ENCODE assay signal across 20 cellular contexts in the genomic region with DNA sequence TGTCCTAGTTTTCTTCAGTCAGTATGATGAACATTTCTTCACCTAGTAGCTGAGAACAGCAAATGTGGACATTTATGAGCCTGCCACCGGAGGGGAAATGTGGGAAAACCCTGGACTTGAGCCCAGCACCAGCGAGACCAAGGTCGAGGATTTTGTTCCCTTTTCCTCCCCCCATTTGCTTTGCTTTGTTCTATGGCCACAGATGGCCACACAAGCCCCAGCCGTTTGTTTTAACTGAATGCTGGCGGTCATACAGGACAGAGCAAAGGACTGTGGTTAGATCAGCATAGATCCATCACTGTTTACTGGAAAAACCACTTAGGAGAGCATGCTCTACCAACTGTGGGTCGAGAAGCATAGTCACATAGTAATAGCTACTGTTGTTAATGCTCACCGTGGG. TPM values are rescaled to one million over a fixed set of nuclear protein-coding genes. Genes with fewer than 3 reads are reported as not detected.
DNase-seq lines count a peak whose midpoint lies in the region; ATAC-seq, FAIRE-seq and TF ChIP-seq lines count a peak whose summit lies in the region.
"Had no signal": no experiment of that assay in that cellular context is flagged by ENCODE, and none has a peak within 500 bp of the region (broad histone marks: within the 10 kb centered on the region; RNA-seq: fewer than 3 reads in every experiment).

No MANE protein-coding gene starts in this region.

- TF ChIP-seq EP300 in esophagus muscularis mucosa (IDR thresholded peaks at IDR 0.05): no peak

- FAIRE-seq in D721Med (lab: Jason Lieb, UNC): no peak
- FAIRE-seq: G401.6, H54 had no signal

- peaks cover 2% of the 10 kb centered on the region in 2 donors for H3K4me1 Mint-ChIP-seq in effector memory CD8-positive, alpha-beta T cell (ENCODE audit: low read depth in 2 of 2)
- H3K4me1 Mint-ChIP-seq: activated CD4-positive, alpha-beta T cell treated with anti-CD3 and anti-CD28 coated beads for 36 hours had no signal

- no peak for DNase-seq in WERI-Rb-1
- peak in 31 of 51 donors; percentile 10 to 85 (median 45) for DNase-seq in hypothalamus (lab: John Stamatoyannopoulos, UW)
- peak; percentile 55 for DNase-seq in occipital lobe (lab: John Stamatoyannopoulos, UW)
- no peak for DNase-seq in D721Med (ENCODE audit: insufficient read length, low spot score)
- DNase-seq in esophagus muscularis mucosa (ENCODE audit: extremely low spot score): no peak
- no peak for DNase-seq in effector memory CD8-positive, alpha-beta T cell
- DNase-seq: activated CD4-positive, alpha-beta T cell treated with anti-CD3 and anti-CD28 coated beads for 36 hours; activated CD8-positive, alpha-beta memory T cell treated with anti-CD3 and anti-CD28 coated beads, Interleukin-2, amount 50 U/mL, for 48 hours; activated naive CD4-positive, alpha-beta T cell treated with anti-CD3 and anti-CD28 coated beads, Interleukin-2, amount 50 U/mL, for 16 hours; left lung; NCI-H146; NCI-H446; T1000 had no signal

- H3K27me3 Mint-ChIP-seq in effector memory CD8-positive, alpha-beta T cell: no peaks in the 10 kb centered on the region
- H3K27me3 Mint-ChIP-seq: activated CD4-positive, alpha-beta T cell treated with anti-CD3 and anti-CD28 coated beads for 36 hours; central memory CD8-positive, alpha-beta T cell; natural killer cell treated with Interleukin-12 subunit alpha and Interleukin-12 subunit beta and Interleukin-15 and Interleukin-18, amount 100 ng/mL, for 72 hours had no signal

- H3K9me3 ChIP-seq in DOHH2 (ENCODE audit: control insufficient read depth, insufficient read depth, low read length) (no peaks in the 10 kb centered on the region), WERI-Rb-1 (ENCODE audit: severe bottlenecking) (no peaks in the 10 kb centered on the region), esophagus muscularis mucosa (no peaks in the 10 kb centered on the region)
- H3K9me3 ChIP-seq: left lung had no signal

- H3F3A ChIP-seq in DOHH2 (ENCODE audit: control insufficient read depth, insufficient read depth): peaks cover 10% of the 10 kb centered on the region

- no peaks in the 10 kb centered on the region; the same call in 1 of the 2 replicates for H4K20me1 ChIP-seq in DOHH2 (ENCODE audit: control insufficient read depth, insufficient read depth, low read depth, low read length)

- H3K36me3 Mint-ChIP-seq in effector memory CD8-positive, alpha-beta T cell (ENCODE audit: insufficient read depth): peaks cover 81% of the 10 kb centered on the region

- WGBS in esophagus muscularis mucosa: 46% methylated on average over 7 of the region's 7 CpGs

- intact Hi-C loops in esophagus muscularis mucosa (cut with DNase I): no loop called here

- H3K4me1 ChIP-seq in DOHH2 (ENCODE audit: control insufficient read depth, low read length) (peaks cover 28% of the 10 kb centered on the region), esophagus muscularis mucosa (peaks cover 0 to under 1% (median 0%) of the 10 kb centered on the region in 4 donors)
- H3K4me1 ChIP-seq: left lung had no signal

- ATAC-seq in GM21825 (IDR thresholded peaks at IDR 0.05; ENCODE audit: unreplicated experiment): no peak
- ATAC-seq in effector memory CD8-positive, alpha-beta T cell (replicated peaks): no peak
- ATAC-seq: activated CD4-positive, alpha-beta T cell treated with anti-CD3 and anti-CD28 coated beads for 36 hours; natural killer cell treated with Interleukin-12 subunit alpha and Interleukin-12 subunit beta and Interleukin-15 and Interleukin-18, amount 100 ng/mL, for 72 hours had no signal

- H3K27ac ChIP-seq in DOHH2 (ENCODE audit: low read depth, low read length) (no peak overlapping the region), WERI-Rb-1 (peak overlapping the region; percentile 47), esophagus muscularis mucosa (replicated peaks in 1 of 4) (no peak overlapping the region)
- H3K27ac ChIP-seq: left lung had no signal

- H3K27ac Mint-ChIP-seq in effector memory CD8-positive, alpha-beta T cell: no peak overlapping the region
- H3K27ac Mint-ChIP-seq: activated CD4-positive, alpha-beta T cell treated with anti-CD3 and anti-CD28 coated beads for 36 hours; natural killer cell treated with Interleukin-12 subunit alpha and Interleukin-12 subunit beta and Interleukin-15 and Interleukin-18, amount 100 ng/mL, for 72 hours had no signal

- H3K4me2 ChIP-seq in DOHH2 (ENCODE audit: low read length): peak overlapping the region; percentile 31; the same call in 1 of the 2 replicates

- no peak overlapping the region for H3K4me3 Mint-ChIP-seq in effector memory CD8-positive, alpha-beta T cell
- H3K4me3 Mint-ChIP-seq: activated CD4-positive, alpha-beta T cell treated with anti-CD3 and anti-CD28 coated beads for 36 hours; central memory CD8-positive, alpha-beta T cell; natural killer cell treated with Interleukin-12 subunit alpha and Interleukin-12 subunit beta and Interleukin-15 and Interleukin-18, amount 100 ng/mL, for 72 hours had no signal

- H3K36me3 ChIP-seq in DOHH2 (ENCODE audit: control insufficient read depth, low read length): peaks cover 91% of the 10 kb centered on the region
- peaks cover 100% of the 10 kb centered on the region for H3K36me3 ChIP-seq in WERI-Rb-1
- H3K36me3 ChIP-seq in esophagus muscularis mucosa: peaks cover 67 to 100% (median 99%) of the 10 kb centered on the region in 4 donors

- H3K27me3 ChIP-seq in DOHH2 (ENCODE audit: control insufficient read depth, low read length) (no peaks in the 10 kb centered on the region), WERI-Rb-1 (ENCODE audit: insufficient read depth, low read depth, severe bottlenecking) (no peaks in the 10 kb centered on the region), esophagus muscularis mucosa (no peaks in the 10 kb centered on the region)
- H3K27me3 ChIP-seq: left lung had no signal

- TF ChIP-seq POLR2A in esophagus muscularis mucosa (IDR thresholded peaks at IDR 0.05; ENCODE audit: low read depth): no peak

- H3K9me3 Mint-ChIP-seq in effector memory CD8-positive, alpha-beta T cell: no peaks in the 10 kb centered on the region
- H3K9me3 Mint-ChIP-seq: central memory CD8-positive, alpha-beta T cell; natural killer cell treated with Interleukin-12 subunit alpha and Interleukin-12 subunit beta and Interleukin-15 and Interleukin-18, amount 100 ng/mL, for 72 hours had no signal

- no peaks in the 10 kb centered on the region for H3K9me2 ChIP-seq in DOHH2 (replicated peaks; ENCODE audit: control insufficient read depth, low read length)

- H3K79me2 ChIP-seq in DOHH2 (ENCODE audit: control insufficient read depth, low read length): no peaks in the 10 kb centered on the region

- TF ChIP-seq CTCF in DOHH2 (IDR thresholded peaks at IDR 0.05; ENCODE audit: low read depth, low read length, poor library complexity, severe bottlenecking) (no peak), WERI-Rb-1 (IDR thresholded peaks at IDR 0.05; ENCODE audit: low read depth, low read length) (no peak), D721Med (IDR thresholded peaks at IDR 0.05; ENCODE audit: insufficient read depth, missing control alignments) (no peak), esophagus muscularis mucosa (IDR thresholded peaks at IDR 0.05) (no peak)

- H3K4me3 ChIP-seq in DOHH2 (ENCODE audit: low read length) (0 out of 2 replicates have a peak overlapping the region, but pooled peaks have one; percentile 7), WERI-Rb-1 (ENCODE audit: low read depth, low read length) (no peak overlapping the region), esophagus muscularis mucosa (no peak overlapping the region)
- H3K4me3 ChIP-seq: left lung had no signal

RNA-seq across cellular contexts. Expression of gene SH2D2A, which starts 20.9 kb away (rescaled TPM):
- not detected for total RNA-seq in occipital lobe
- 1 to 10 TPM in 1 of 4 donors, under 1 TPM in 2, not detected in 1; 0.83 to 2.7 (median 0.84) TPM for total RNA-seq in esophagus muscularis mucosa
- total RNA-seq: LHCN-M2 had no signal

RNA-seq across cellular contexts. Expression of gene PRCC, which starts 28.5 kb away (rescaled TPM):
- total RNA-seq in occipital lobe (16.2 TPM), esophagus muscularis mucosa (10 to 100 TPM; 21.2 to 43.6 (median 38.7) TPM)

RNA-seq across cellular contexts. Expression of gene HDGF, which starts 44.3 kb away (rescaled TPM):
- 61.6 TPM for total RNA-seq in occipital lobe
- total RNA-seq in esophagus muscularis mucosa: 100 to 1,000 TPM; 124 to 239 (median 167) TPM

RNA-seq across cellular contexts. Expression of gene MRPL24, which starts 54.9 kb away (rescaled TPM):
- total RNA-seq in occipital lobe (10.6 TPM), esophagus muscularis mucosa (10 to 100 TPM; 43.5 to 67.4 (median 62.4) TPM)

Comparison
In these comparisons a context has a peak if more than half of its experiments do, and no peak if none do; other contexts are left out.
1. DNase-seq: peak in hypothalamus (31 of 51) and occipital lobe (single experiment); none in WERI-Rb-1 (single experiment), D721Med (single experiment), esophagus muscularis mucosa (single experiment) and effector memory CD8-positive, alpha-beta T cell (0 of 3).